8 cellular contexts compared by ENCODE assay signal in the genomic region with DNA sequence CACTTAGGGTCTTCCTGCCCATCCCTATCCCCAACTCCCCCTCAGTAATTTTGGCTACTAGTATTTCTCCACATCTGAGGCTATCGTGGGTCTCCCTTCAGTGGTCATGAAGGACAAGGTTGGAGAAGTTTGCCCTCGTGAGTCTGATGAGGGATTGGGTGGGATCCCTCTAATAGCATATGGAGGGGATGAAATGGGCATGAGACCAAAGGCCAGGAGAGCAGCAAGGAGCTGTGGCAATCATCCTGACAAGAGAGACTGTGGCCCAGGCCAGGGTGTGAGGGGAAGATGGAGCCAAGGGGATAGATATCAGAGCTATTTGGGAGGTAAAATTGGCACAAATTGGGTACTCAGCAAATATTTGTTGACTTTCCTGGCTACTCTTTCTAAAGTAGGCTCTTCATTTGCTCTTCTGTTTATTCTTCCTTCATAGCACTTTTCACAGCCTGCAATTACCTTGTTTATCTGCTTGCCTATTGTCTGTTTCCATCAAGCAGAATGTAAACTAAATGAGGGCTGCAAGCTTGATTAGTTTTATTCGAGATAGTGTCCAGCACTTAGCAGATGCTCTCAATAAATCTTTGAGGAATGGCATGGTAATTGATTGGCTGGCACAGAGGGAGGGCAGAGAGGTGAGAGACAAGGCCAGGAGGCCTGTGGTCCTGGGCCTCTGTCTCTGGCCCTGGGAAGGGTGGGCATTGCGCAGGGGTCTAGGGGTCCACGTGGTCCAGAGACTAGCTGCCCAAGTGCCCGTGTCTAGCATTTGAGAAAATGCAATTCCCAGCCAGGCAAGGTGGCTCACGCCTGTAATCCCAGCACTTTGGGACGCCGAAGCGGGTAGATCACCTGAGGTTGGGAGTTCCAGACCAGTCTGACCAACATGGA. TPM values are rescaled to one million over a fixed set of nuclear protein-coding genes. Genes with fewer than 3 reads are reported as not detected.
A peak's percentile ranks its signal among the peaks of the same experiment; 100 is the strongest.
DNase-seq lines count a peak whose midpoint lies in the region; ATAC-seq and TF ChIP-seq lines count a peak whose summit lies in the region.

No MANE protein-coding gene starts in this region.

- H3K9me3 ChIP-seq in WERI-Rb-1 (ENCODE audit: severe bottlenecking) (no peaks in the 10 kb centered on the region), right lobe of liver (no peaks in the 10 kb centered on the region), tibial nerve (no peaks in the 10 kb centered on the region)

- CTCF ChIA-PET in activated naive CD4-positive, alpha-beta T cell treated with anti-CD3 and anti-CD28 coated beads for 36 hours (lab: Charles Lee): interaction anchor here (0.8 to 5.0 kb wide), 5 partner anchors 9 to 69 kb away, joined by 3 to 41 read pairs (median 4); no protein-coding TSS in a partner anchor

- no peaks in the 10 kb centered on the region for H3K27me3 ChIP-seq in WERI-Rb-1 (ENCODE audit: insufficient read depth, low read depth, severe bottlenecking)
- no peaks in the 10 kb centered on the region for H3K27me3 ChIP-seq in right lobe of liver
- no peaks in the 10 kb centered on the region for H3K27me3 ChIP-seq in tibial nerve

- H3K4me3 ChIP-seq in WERI-Rb-1 (ENCODE audit: low read depth, low read length): no peak overlapping the region
- no peak overlapping the region for H3K4me3 ChIP-seq in right lobe of liver
- no peak overlapping the region for H3K4me3 ChIP-seq in tibial nerve

- no peak overlapping the region for H3K4me3 Mint-ChIP-seq in activated naive CD4-positive, alpha-beta T cell treated with anti-CD3 and anti-CD28 coated beads for 36 hours

- TF ChIP-seq EP300 in tibial nerve (IDR thresholded peaks at IDR 0.05): no peak

- H3K27ac ChIP-seq in WERI-Rb-1 (peak overlapping the region; percentile 97), right lobe of liver (peak overlapping the region in 2 of 3 donors; percentile 80 to 87), tibial nerve (peak overlapping the region; percentile 10 to 100 (median 98))

- WGBS in right lobe of liver (ENCODE audit: insufficient coverage, low coverage, low lambda C conversion rate, missing lambda C conversion rate): 80% methylated on average over 8 of the region's 10 CpGs
- 89% methylated on average over 10 of the region's 10 CpGs for WGBS in tibial nerve, 2 donors

- H3K36me3 ChIP-seq in WERI-Rb-1 (peaks cover 20% of the 10 kb centered on the region), right lobe of liver (peaks cover 0 to 6% (median 0%) of the 10 kb centered on the region in 4 donors), tibial nerve (peaks cover 0 to 16% (median 0%) of the 10 kb centered on the region in 3 donors)

- ATAC-seq in right lobe of liver: no peak

- H3K4me1 Mint-ChIP-seq in activated naive CD4-positive, alpha-beta T cell treated with anti-CD3 and anti-CD28 coated beads for 36 hours (ENCODE audit: low read depth): peaks cover 24% of the 10 kb centered on the region

- no peak for TF ChIP-seq CTCF in WERI-Rb-1 (IDR thresholded peaks at IDR 0.05; ENCODE audit: low read depth, low read length)
- TF ChIP-seq CTCF in right lobe of liver (IDR thresholded peaks at IDR 0.05): no peak
- no peak for TF ChIP-seq CTCF in tibial nerve (IDR thresholded peaks at IDR 0.05)

- intact Hi-C loops in activated naive CD4-positive, alpha-beta T cell treated with anti-CD3 and anti-CD28 coated beads for 36 hours (cut with micrococcal nuclease): loop anchor here (2.0 kb wide), 1 partner anchor 14 kb away; no protein-coding TSS in a partner anchor
- intact Hi-C loops in right lobe of liver (cut with DNase I): no loop called here

- peaks cover 28% of the 10 kb centered on the region for H3K36me3 Mint-ChIP-seq in activated naive CD4-positive, alpha-beta T cell treated with anti-CD3 and anti-CD28 coated beads for 36 hours (ENCODE audit: low read depth)

- peak overlapping the region; percentile 100 for H3K27ac Mint-ChIP-seq in activated naive CD4-positive, alpha-beta T cell treated with anti-CD3 and anti-CD28 coated beads for 36 hours

- H3K4me1 ChIP-seq in right lobe of liver: peaks cover 0 to 10% (median 1%) of the 10 kb centered on the region in 4 donors
- H3K4me1 ChIP-seq in tibial nerve: peaks cover 0 to 45% (median 24%) of the 10 kb centered on the region in 4 donors

- TF ChIP-seq POLR2A in right lobe of liver (IDR thresholded peaks at IDR 0.05) (no peak), tibial nerve (IDR thresholded peaks at IDR 0.05) (no peak)

- no peaks in the 10 kb centered on the region for H3K9me3 Mint-ChIP-seq in activated naive CD4-positive, alpha-beta T cell treated with anti-CD3 and anti-CD28 coated beads for 36 hours

- no peak for DNase-seq in activated naive CD4-positive, alpha-beta T cell treated with anti-CD3 and anti-CD28 coated beads for 36 hours
- DNase-seq in activated naive CD4-positive, alpha-beta T cell treated with anti-CD3 and anti-CD28 coated beads, Interleukin-2, amount 50 U/mL, for 16 hours: no peak
- DNase-seq in WERI-Rb-1 (no peak), right lobe of liver (peak in 1 of 3 donors; percentile 50), tibial nerve (ENCODE audit: low spot score in 2 of 2) (peak in 1 of 2 donors; percentile 11), NOMO-1 treated with DMSO at 0.1 percent for 48 hours (lab: John Stamatoyannopoulos, UW; ENCODE audit: unreplicated experiment) (no peak), amniotic stem cell (lab: John Stamatoyannopoulos, UW) (no peak)
- DNase-seq in stimulated activated CD4-positive, alpha-beta T cell treated with anti-CD3 and anti-CD28 coated beads, Interleukin-4, amount 100 ng/mL, for 24 hours: no peak

- H3K27me3 Mint-ChIP-seq in activated naive CD4-positive, alpha-beta T cell treated with anti-CD3 and anti-CD28 coated beads for 36 hours (ENCODE audit: low read depth): no peaks in the 10 kb centered on the region

RNA-seq across cellular contexts. Expression of gene PLK3, which starts 1.5 kb away (rescaled TPM):
- 10 to 100 TPM; 44.2 to 46.7 TPM for total RNA-seq in activated naive CD4-positive, alpha-beta T cell treated with anti-CD3 and anti-CD28 coated beads for 36 hours
- total RNA-seq in right lobe of liver: 1 to 10 TPM; 1.8 to 5.3 (median 3.6) TPM
- total RNA-seq in tibial nerve: 10 to 100 TPM; 10.6 to 29.3 (median 26.3) TPM

RNA-seq across cellular contexts. Expression of gene DYNLT4, which starts 8.4 kb away (rescaled TPM):
- total RNA-seq in activated naive CD4-positive, alpha-beta T cell treated with anti-CD3 and anti-CD28 coated beads for 36 hours: under 1 TPM; 0.62 to 0.67 TPM
- total RNA-seq in right lobe of liver (under 1 TPM in 1 of 6 experiments, not detected in 5; 0.26 TPM), tibial nerve (1 to 10 TPM in 2 of 4 donors, not detected in 2; 2.5 to 3.3 TPM)

RNA-seq across cellular contexts. Expression of gene BTBD19, which starts 9.6 kb away (rescaled TPM):
- 1 to 10 TPM; 5.9 to 6.7 TPM for total RNA-seq in activated naive CD4-positive, alpha-beta T cell treated with anti-CD3 and anti-CD28 coated beads for 36 hours
- total RNA-seq in right lobe of liver (1 to 10 TPM; 2.6 to 7.5 (median 5.3) TPM), tibial nerve (10 to 100 TPM; 14.9 to 50.0 (median 25.5) TPM)

RNA-seq across cellular contexts. Expression of gene BEST4, which starts 10.8 kb away (rescaled TPM):
- total RNA-seq in activated naive CD4-positive, alpha-beta T cell treated with anti-CD3 and anti-CD28 coated beads for 36 hours: under 1 TPM; 0.74 to 0.79 TPM
- under 1 TPM in 2 of 6 experiments, not detected in 4; 0.13 to 0.32 TPM for total RNA-seq in right lobe of liver
- total RNA-seq in tibial nerve: under 1 TPM in 2 of 4 donors, not detected in 2; 0.21 to 0.98 TPM

RNA-seq across cellular contexts. Expression of gene RPS8, which starts 23.4 kb away (rescaled TPM):
- 1,000 to 10,000 TPM; 3,619 to 3,772 TPM for total RNA-seq in activated naive CD4-positive, alpha-beta T cell treated with anti-CD3 and anti-CD28 coated beads for 36 hours
- total RNA-seq in right lobe of liver (100 to 1,000 TPM; 459 to 921 (median 519) TPM), tibial nerve (1,000 to 10,000 TPM; 2,048 to 2,345 (median 2,235) TPM)
